In genomic region chr2:69639246-69639645, GRCh38 we compare ENCODE assay signal across 13 cellular contexts. TPM values are rescaled to one million over a fixed set of nuclear protein-coding genes. Genes with fewer than 3 reads are reported as not detected.
DNase-seq lines count a peak whose midpoint lies in the region; ATAC-seq and TF ChIP-seq lines count a peak whose summit lies in the region.
"Had no signal": no experiment of that assay in that cellular context is flagged by ENCODE, and none has a peak within 500 bp of the region (broad histone marks: within the 10 kb centered on the region; RNA-seq: fewer than 3 reads in every experiment).

No MANE protein-coding gene starts in this region.

- no peak for TF ChIP-seq POLR2A in GM18505 (IDR thresholded peaks at IDR 0.05; ENCODE audit: borderline replicate concordance, extremely low read depth, insufficient read depth, insufficient read length)

- H3K36me3 Mint-ChIP-seq in activated naive CD4-positive, alpha-beta T cell treated with anti-CD3 and anti-CD28 coated beads, Interleukin-2, amount 50 U/mL, for 24 hours, result peaks cover 14% of the 10 kb centered on the region
- peaks cover 37 to 62% of the 10 kb centered on the region in 2 donors for H3K36me3 Mint-ChIP-seq in activated naive CD4-positive, alpha-beta T cell treated with anti-CD3 and anti-CD28 coated beads, Interleukin-2, amount 50 U/mL, for 72 hours
- H3K36me3 Mint-ChIP-seq in activated T-helper 17 cell treated with anti-CD3 and anti-CD28 coated beads, Interleukin-2, amount 50 U/mL, for 72 hours (ENCODE audit: low read depth), result peaks cover 83% of the 10 kb centered on the region

- H3K27me3 Mint-ChIP-seq in activated naive CD4-positive, alpha-beta T cell treated with anti-CD3 and anti-CD28 coated beads, Interleukin-2, amount 50 U/mL, for 24 hours, result no peaks in the 10 kb centered on the region
- H3K27me3 Mint-ChIP-seq in activated T-helper 17 cell treated with anti-CD3 and anti-CD28 coated beads, Interleukin-2, amount 50 U/mL, for 72 hours, result no peaks in the 10 kb centered on the region

- peak overlapping the region; percentile 96 for H3K27ac Mint-ChIP-seq in activated naive CD4-positive, alpha-beta T cell treated with anti-CD3 and anti-CD28 coated beads, Interleukin-2, amount 50 U/mL, for 24 hours
- H3K27ac Mint-ChIP-seq in activated naive CD4-positive, alpha-beta T cell treated with anti-CD3 and anti-CD28 coated beads, Interleukin-2, amount 50 U/mL, for 72 hours, result peak overlapping the region in 1 of 2 donors; percentile 98
- peak overlapping the region; percentile 98 for H3K27ac Mint-ChIP-seq in activated T-helper 17 cell treated with anti-CD3 and anti-CD28 coated beads, Interleukin-2, amount 50 U/mL, for 72 hours

- H3K9me3 Mint-ChIP-seq in activated naive CD4-positive, alpha-beta T cell treated with anti-CD3 and anti-CD28 coated beads, Interleukin-2, amount 50 U/mL, for 24 hours, result no peaks in the 10 kb centered on the region
- peaks cover 0 to 4% of the 10 kb centered on the region in 2 donors for H3K9me3 Mint-ChIP-seq in activated naive CD4-positive, alpha-beta T cell treated with anti-CD3 and anti-CD28 coated beads, Interleukin-2, amount 50 U/mL, for 72 hours
- no peaks in the 10 kb centered on the region for H3K9me3 Mint-ChIP-seq in activated T-helper 17 cell treated with anti-CD3 and anti-CD28 coated beads, Interleukin-2, amount 50 U/mL, for 72 hours

- H3K4me1 Mint-ChIP-seq in activated naive CD4-positive, alpha-beta T cell treated with anti-CD3 and anti-CD28 coated beads, Interleukin-2, amount 50 U/mL, for 24 hours, result peaks cover 69% of the 10 kb centered on the region
- peaks cover 50% of the 10 kb centered on the region for H3K4me1 Mint-ChIP-seq in activated T-helper 17 cell treated with anti-CD3 and anti-CD28 coated beads, Interleukin-2, amount 50 U/mL, for 72 hours

- H3K4me3 Mint-ChIP-seq in activated naive CD4-positive, alpha-beta T cell treated with anti-CD3 and anti-CD28 coated beads, Interleukin-2, amount 50 U/mL, for 24 hours, result peak overlapping the region; percentile 90
- peak overlapping the region; percentile 97 for H3K4me3 Mint-ChIP-seq in activated T-helper 17 cell treated with anti-CD3 and anti-CD28 coated beads, Interleukin-2, amount 50 U/mL, for 72 hours

- no peak for ATAC-seq in activated naive CD4-positive, alpha-beta T cell treated with anti-CD3 and anti-CD28 coated beads, Interleukin-2, amount 50 U/mL, for 72 hours
- no peak for ATAC-seq in activated T-helper 17 cell treated with anti-CD3 and anti-CD28 coated beads, Interleukin-2, amount 50 U/mL, for 72 hours (replicated peaks)
- no peak for ATAC-seq in HG03378 (IDR thresholded peaks at IDR 0.05; ENCODE audit: unreplicated experiment)
- no peak for ATAC-seq in GM18505 (IDR thresholded peaks at IDR 0.05; ENCODE audit: unreplicated experiment)

- no peak for DNase-seq in activated naive CD4-positive, alpha-beta T cell treated with anti-CD3 and anti-CD28 coated beads, Interleukin-2, amount 50 U/mL, for 72 hours (ENCODE audit: low spot score in 2 of 2)
- DNase-seq in fibroblast of peridontal ligament (ENCODE audit: extremely low read depth) (peak; percentile 56), COLO668 (lab: John Stamatoyannopoulos, UW; ENCODE audit: unreplicated experiment) (no peak), GM19238 (ENCODE audit: insufficient read length, low spot score) (no peak)
- DNase-seq: activated gamma-delta T cell, caudate nucleus, DMS79, H7, Kasumi-1 had no signal

RNA-seq across cellular contexts. Expression of gene AAK1, which starts 4.3 kb away (rescaled TPM):
- 100 to 1,000 TPM; 129 to 137 TPM for total RNA-seq in activated naive CD4-positive, alpha-beta T cell treated with anti-CD3 and anti-CD28 coated beads, Interleukin-2, amount 50 U/mL, for 72 hours
- 100 to 1,000 TPM in 1 of 2 donors, 10 to 100 TPM in 1; 94.3 to 203 TPM for total RNA-seq in activated T-helper 17 cell treated with anti-CD3 and anti-CD28 coated beads, Interleukin-2, amount 50 U/mL, for 72 hours
